25 cellular contexts compared by ENCODE assay signal in genomic region chr1:37362569-37362968, GRCh38.
"Had no signal": no experiment of that assay in that cellular context is flagged by ENCODE, and none has a peak within 500 bp of the region (broad histone marks: within the 10 kb centered on the region; RNA-seq: fewer than 3 reads in every experiment).

No MANE protein-coding gene starts in this region.

- H3K4me3 Mint-ChIP-seq: activated naive CD4-positive, alpha-beta T cell treated with anti-CD3 and anti-CD28 coated beads, Interleukin-2, amount 10 ng/mL, durations not matched to agents 7 days and 5 days; activated naive CD8-positive, alpha-beta T cell treated with anti-CD3 and anti-CD28 coated beads, Interleukin-2, amount 10 ng/mL, durations not matched to agents 7 days and 5 days; activated T-helper 1 cell treated with anti-CD3 and anti-CD28 coated beads, Interleukin-12 subunit alpha, Interleukin-12 subunit beta, Interleukin-2, Interleukin-4 antibody, amounts not matched to agents 30 ng/mL and 10 ng/mL and 1 ng/mL, durations not matched to agents 14 hours and 24 hours and 36 hours; natural killer cell treated with Interleukin-12 subunit alpha and Interleukin-12 subunit beta and Interleukin-15 and Interleukin-18, amount 100 ng/mL, for 72 hours; T-cell; T-helper 2 cell treated with Interferon-gamma antibody and Interleukin-4, amounts not matched to agents 5 μg/mL and 100 μg/mL, for 36 hours had no signal

- H3K27ac ChIP-seq: heart left ventricle, ovary, right lobe of liver, transverse colon had no signal

- H3K4me1 ChIP-seq: right lobe of liver, transverse colon had no signal

- H3K9me3 Mint-ChIP-seq: activated naive CD4-positive, alpha-beta T cell treated with anti-CD3 and anti-CD28 coated beads, Interleukin-2, amount 10 ng/mL, durations not matched to agents 7 days and 5 days; activated T-helper 1 cell treated with anti-CD3 and anti-CD28 coated beads, Interleukin-12 subunit alpha, Interleukin-12 subunit beta, Interleukin-2, Interleukin-4 antibody, amounts not matched to agents 30 ng/mL and 10 ng/mL and 1 ng/mL, durations not matched to agents 14 hours and 24 hours and 36 hours; natural killer cell treated with Interleukin-12 subunit alpha and Interleukin-12 subunit beta and Interleukin-15 and Interleukin-18, amount 100 ng/mL, for 72 hours; T-helper 2 cell treated with Interferon-gamma antibody and Interleukin-4, amounts not matched to agents 5 μg/mL and 100 μg/mL, for 36 hours had no signal

- H3K9me3 ChIP-seq: heart left ventricle, mucosa of descending colon, ovary, right lobe of liver, transverse colon had no signal

- ATAC-seq: esophagus mucosa, left lobe of liver, mucosa of descending colon, right lobe of liver, T-cell had no signal

- H3K4me3 ChIP-seq: heart left ventricle, lung, mucosa of descending colon, ovary, right lobe of liver, transverse colon had no signal

- H3K27ac Mint-ChIP-seq: activated naive CD4-positive, alpha-beta T cell treated with anti-CD3 and anti-CD28 coated beads, Interleukin-2, amount 10 ng/mL, durations not matched to agents 7 days and 5 days; activated naive CD8-positive, alpha-beta T cell treated with anti-CD3 and anti-CD28 coated beads, Interleukin-2, amount 10 ng/mL, durations not matched to agents 7 days and 5 days; activated T-helper 1 cell treated with anti-CD3 and anti-CD28 coated beads, Interleukin-12 subunit alpha, Interleukin-12 subunit beta, Interleukin-2, Interleukin-4 antibody, amounts not matched to agents 30 ng/mL and 10 ng/mL and 1 ng/mL, durations not matched to agents 14 hours and 24 hours and 36 hours; natural killer cell treated with Interleukin-12 subunit alpha and Interleukin-12 subunit beta and Interleukin-15 and Interleukin-18, amount 100 ng/mL, for 72 hours; progenitor cell of endocrine pancreas; T-cell; T-helper 2 cell treated with Interferon-gamma antibody and Interleukin-4, amounts not matched to agents 5 μg/mL and 100 μg/mL, for 36 hours had no signal

- H3K36me3 ChIP-seq: heart left ventricle, ovary, right lobe of liver, transverse colon had no signal

- H3K27me3 ChIP-seq: ovary, right lobe of liver had no signal

- H3K36me3 Mint-ChIP-seq: activated naive CD4-positive, alpha-beta T cell treated with anti-CD3 and anti-CD28 coated beads, Interleukin-2, amount 10 ng/mL, durations not matched to agents 7 days and 5 days; activated naive CD8-positive, alpha-beta T cell treated with anti-CD3 and anti-CD28 coated beads, Interleukin-2, amount 10 ng/mL, durations not matched to agents 7 days and 5 days; natural killer cell treated with Interleukin-12 subunit alpha and Interleukin-12 subunit beta and Interleukin-15 and Interleukin-18, amount 100 ng/mL, for 72 hours; T-cell had no signal

- DNase-seq: activated CD4-positive, alpha-beta T cell treated with anti-CD3 and anti-CD28 coated beads for 4 hours; activated CD4-positive, alpha-beta T cell treated with anti-CD3 and anti-CD28 coated beads, Interleukin-2, amount 50 U/mL, for 48 hours; activated CD8-positive, alpha-beta memory T cell treated with anti-CD3 and anti-CD28 coated beads, Interleukin-2, amount 50 U/mL, for 4 hours; activated effector memory CD4-positive, alpha-beta T cell treated with anti-CD3 and anti-CD28 coated beads, Interleukin-2, amount 50 U/mL, for 16 hours; activated naive CD4-positive, alpha-beta T cell treated with anti-CD3 and anti-CD28 coated beads, Interleukin-2, amount 10 ng/mL, durations not matched to agents 7 days and 5 days; activated naive CD8-positive, alpha-beta T cell treated with anti-CD3 and anti-CD28 coated beads, Interleukin-2, amount 10 ng/mL, durations not matched to agents 7 days and 5 days; activated T-cell treated with anti-CD3 and anti-CD28 coated beads, Interleukin-2, amount 50 U/mL, for 1 hour; central memory CD4-positive, alpha-beta T cell; foreskin fibroblast; kidney; ovary; right lobe of liver; stimulated activated CD4-positive, alpha-beta T cell treated with anti-CD3 and anti-CD28 coated beads, Interleukin-2, amount 100 ng/mL, for 48 hours; stimulated activated naive CD4-positive, alpha-beta T cell treated with Interleukin-2 at 50 U/mL for 16 hours; T-cell; transverse colon had no signal

- H3K4me1 Mint-ChIP-seq: activated naive CD4-positive, alpha-beta T cell treated with anti-CD3 and anti-CD28 coated beads, Interleukin-2, amount 10 ng/mL, durations not matched to agents 7 days and 5 days; activated naive CD8-positive, alpha-beta T cell treated with anti-CD3 and anti-CD28 coated beads, Interleukin-2, amount 10 ng/mL, durations not matched to agents 7 days and 5 days; T-cell had no signal
